16 cellular contexts compared by ENCODE assay signal in the genomic region with DNA sequence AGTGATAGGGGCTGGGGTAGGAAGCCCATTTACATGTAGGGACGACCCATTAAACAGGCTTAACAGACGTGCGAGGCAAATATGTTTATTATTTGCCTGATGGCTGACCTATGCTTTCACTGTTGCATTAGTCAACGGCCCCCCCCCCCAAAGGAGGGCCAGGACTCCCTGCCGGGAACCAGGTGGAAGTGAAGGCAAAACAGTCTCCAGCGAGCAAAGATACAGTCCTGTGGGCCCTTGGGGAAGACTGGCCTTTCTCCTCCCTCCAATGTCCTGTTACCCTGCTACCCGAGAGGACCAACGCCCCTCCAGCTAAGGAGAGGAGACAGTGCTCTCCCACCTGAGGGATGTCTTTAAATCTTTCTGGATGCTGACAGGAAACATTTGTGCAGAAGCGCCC.
"Had no signal": no experiment of that assay in that cellular context is flagged by ENCODE, and none has a peak within 500 bp of the region (broad histone marks: within the 10 kb centered on the region; RNA-seq: fewer than 3 reads in every experiment).

No MANE protein-coding gene starts in this region.

- H3K36me3 ChIP-seq: colonic mucosa, heart left ventricle, ovary, stomach, thoracic aorta had no signal

- ATAC-seq: foreskin keratinocyte, heart left ventricle had no signal

- H3K4me1 Mint-ChIP-seq: nephron progenitor cell had no signal

- H3K4me3 ChIP-seq: colonic mucosa, heart left ventricle, ovary, skin epidermis, stomach, thoracic aorta had no signal

- FAIRE-seq: endothelial cell of umbilical vein, urothelium cell line had no signal

- H3K27ac Mint-ChIP-seq: activated naive CD4-positive, alpha-beta T cell treated with anti-CD3 and anti-CD28 coated beads, Interleukin-2, amount 50 U/mL, for 24 hours; nephron progenitor cell had no signal

- H3K27me3 ChIP-seq: ovary had no signal

- H3K9me3 ChIP-seq: colonic mucosa, heart left ventricle, ovary, thoracic aorta had no signal

- H3K27ac ChIP-seq: colonic mucosa, foreskin keratinocyte, heart left ventricle, ovary, skin epidermis, stomach, thoracic aorta had no signal

- H3K4me3 Mint-ChIP-seq: activated naive CD4-positive, alpha-beta T cell treated with anti-CD3 and anti-CD28 coated beads, Interleukin-2, amount 50 U/mL, for 24 hours; nephron progenitor cell had no signal

- H3K36me3 Mint-ChIP-seq: activated naive CD4-positive, alpha-beta T cell treated with anti-CD3 and anti-CD28 coated beads, Interleukin-2, amount 50 U/mL, for 24 hours had no signal

- H3K9me3 Mint-ChIP-seq: activated naive CD4-positive, alpha-beta T cell treated with anti-CD3 and anti-CD28 coated beads, Interleukin-2, amount 50 U/mL, for 24 hours had no signal

- H3K4me1 ChIP-seq: foreskin keratinocyte had no signal

- DNase-seq: activated CD4-positive, alpha-beta T cell treated with anti-CD3 and anti-CD28 coated beads for 48 hours; activated effector memory CD4-positive, alpha-beta T cell treated with Interleukin-2 at 50 U/mL for 16 hours; activated T-cell treated with anti-CD3 and anti-CD28 coated beads, Interleukin-2, amount 50 U/mL, for 1 hour; caudate nucleus; colonic mucosa; foreskin keratinocyte; heart left ventricle; nephron progenitor cell; ovary; stimulated activated CD4-positive, alpha-beta T cell treated with anti-CD3 and anti-CD28 coated beads, Interleukin-4, amount 100 ng/mL, for 4 hours; stomach had no signal
